In genomic region chr16:75236736-75237397, GRCh38 we compare ENCODE assay signal across 20 cellular contexts. TPM values are rescaled to one million over a fixed set of nuclear protein-coding genes. Genes with fewer than 3 reads are reported as not detected.
A peak's percentile ranks its signal among the peaks of the same experiment; 100 is the strongest.
DNase-seq lines count a peak whose midpoint lies in the region; ATAC-seq, FAIRE-seq and TF ChIP-seq lines count a peak whose summit lies in the region.
"Had no signal": no experiment of that assay in that cellular context is flagged by ENCODE, and none has a peak within 500 bp of the region (broad histone marks: within the 10 kb centered on the region; RNA-seq: fewer than 3 reads in every experiment).

No MANE protein-coding gene starts in this region.

- H3K23ac ChIP-seq in mesendoderm (ENCODE audit: low read length), result no peak overlapping the region

- no peak overlapping the region for H2BK5ac ChIP-seq in mesendoderm (ENCODE audit: low read length)

- no peak overlapping the region for H3K4me3 ChIP-seq in HEK293 (ENCODE audit: low read depth, low read length)
- no peak overlapping the region for H3K4me3 ChIP-seq in HepG2 (replicated peaks in 1 of 3; ENCODE audit: insufficient read depth in 1 of 3, low read depth in 2 of 3, low read length in 3 of 3)
- H3K4me3 ChIP-seq in stomach, result no peak overlapping the region
- no peak overlapping the region for H3K4me3 ChIP-seq in mesendoderm (ENCODE audit: low read length)
- H3K4me3 ChIP-seq: K562, neural progenitor cell, vagina had no signal

- H2BK15ac ChIP-seq in mesendoderm (replicated peaks; ENCODE audit: low read depth), result no peak overlapping the region

- ATAC-seq in HepG2, result no peak
- no peak for ATAC-seq in GM18511 (IDR thresholded peaks at IDR 0.05; ENCODE audit: unreplicated experiment)
- ATAC-seq: K562; stimulated activated naive B cell treated with anti-CD40 and anti-IgM and Interleukin-4, amounts not matched to agents 10 μg/mL and 1 μg/mL and 100 μg/mL, for 72 hours had no signal

- H3K4me2 ChIP-seq in HepG2 (ENCODE audit: low read depth, low read length) (no peak overlapping the region), mesendoderm (ENCODE audit: low read length) (no peak overlapping the region)
- H3K4me2 ChIP-seq: neural progenitor cell had no signal

- TF ChIP-seq EP300 in HepG2 (IDR thresholded peaks at IDR 0.05; ENCODE audit: low read depth in 2 of 2, low read length in 2 of 2), result no peak
- no peak for TF ChIP-seq EP300 in HepG2 (CRISPR knock-in tag; IDR thresholded peaks at IDR 0.05; ENCODE audit: borderline replicate concordance)
- no peak for TF ChIP-seq EP300 in stomach (IDR thresholded peaks at IDR 0.05)

- no peak overlapping the region for H4K5ac ChIP-seq in mesendoderm (ENCODE audit: low read length)

- no peak overlapping the region for H3K56ac ChIP-seq in mesendoderm (ENCODE audit: low read length)

- no peak overlapping the region for H2AK5ac ChIP-seq in mesendoderm (ENCODE audit: low read length)

- peaks cover 8% of the 10 kb centered on the region for H4K20me1 ChIP-seq in HepG2 (ENCODE audit: insufficient read depth, low read length)

- DNase-seq in astrocyte of the hippocampus (ENCODE audit: low read depth, low spot score), result peak; percentile 4
- DNase-seq in HepG2 (ENCODE audit: low spot score), result no peak
- no peak for DNase-seq in stomach
- no peak for DNase-seq in mesendoderm
- no peak for DNase-seq in NCI-H187 treated with DMSO at 0.1 percent for 48 hours (lab: John Stamatoyannopoulos, UW)
- DNase-seq: AML-193; H7; midbrain; NCI-H2029; SIG-M5; stimulated activated naive B cell treated with anti-CD40 and anti-IgM and Interleukin-4, amounts not matched to agents 10 μg/mL and 1 μg/mL and 100 μg/mL, for 72 hours had no signal

- H2AFZ ChIP-seq in HepG2 (ENCODE audit: low read length), result no peak overlapping the region
- H2AFZ ChIP-seq: neural progenitor cell had no signal

- H3K9ac ChIP-seq in HepG2 (ENCODE audit: insufficient read depth, low read depth, low read length) (no peak overlapping the region), mesendoderm (ENCODE audit: low read length) (no peak overlapping the region)
- H3K9ac ChIP-seq: neural progenitor cell had no signal

- TF ChIP-seq CTCF in HEK293 (tag by site-specific recombination; IDR thresholded peaks at IDR 0.05) (no peak), HepG2 (CRISPR knock-in tag; IDR thresholded peaks at IDR 0.05) (no peak), stomach (IDR thresholded peaks at IDR 0.05) (no peak)

- intact Hi-C loops in HepG2 (cut with micrococcal nuclease; ENCODE audit: unreplicated experiment), result no loop called here
- intact Hi-C loops in stomach (cut with DNase I; ENCODE audit: low total_unique reads), result loop anchor here (10.0 kb wide), 1 partner anchor 158 kb away; no protein-coding TSS in a partner anchor

- no peak overlapping the region for H3K27ac ChIP-seq in HEK293 (ENCODE audit: extremely low read depth, low read depth, low read length)
- H3K27ac ChIP-seq in HepG2 (ENCODE audit: extremely low read length, insufficient read depth, low read length), result peak overlapping the region; percentile 77
- H3K27ac ChIP-seq in stomach, result peak overlapping the region in 4 of 5 donors; percentile 72 to 86 (median 78)
- H3K27ac ChIP-seq in mesendoderm (ENCODE audit: low read depth, low read length), result no peak overlapping the region
- H3K27ac ChIP-seq: neural progenitor cell had no signal

- peaks cover 8% of the 10 kb centered on the region for H3K79me1 ChIP-seq in mesendoderm (ENCODE audit: low read length)

- H3K79me2 ChIP-seq in HepG2 (ENCODE audit: insufficient read depth, low read length) (peaks cover 43% of the 10 kb centered on the region), mesendoderm (ENCODE audit: control insufficient read depth, insufficient read depth, low read length) (peaks cover 36% of the 10 kb centered on the region)

- POLR2A ChIA-PET in HEK293 (lab: Yijun Ruan, JAX), result no interaction called here
- POLR2A ChIA-PET in HepG2 (lab: Yijun Ruan, JAX), result interaction anchor here (1.3 to 4.2 kb wide), 5 partner anchors 8 to 69 kb away, joined by 5 to 27 read pairs (median 13); partner anchors contain the start of gene BCAR1

- CTCF ChIA-PET in HEK293 (lab: Yijun Ruan, JAX) (interaction anchor here (0.6 to 1.1 kb wide), 5 partner anchors 37 to 208 kb away, joined by 3 to 4 read pairs (median 4); no protein-coding TSS in a partner anchor), HepG2 (lab: Yijun Ruan, JAX; ENCODE audit: low intra/inter-chr PET ratio, low total read pairs) (interaction anchor here (1.0 kb wide), 1 partner anchor 149 kb away, joined by 3 read pairs; no protein-coding TSS in a partner anchor)

- no peak overlapping the region for H3K18ac ChIP-seq in mesendoderm (ENCODE audit: low read length)

- WGBS in HepG2 (ENCODE audit: low lambda C conversion rate), result 95% methylated on average over 18 of the region's 28 CpGs
- WGBS in stomach, 5 donors, result 87 to 91% (median 90%) methylated on average over 21 to 28 of the region's 28 CpGs
- no CpG with 5 or more reads among the region's 28 CpGs for WGBS in mesendoderm (ENCODE audit: extremely low coverage, insufficient coverage, low lambda C conversion rate)

- no TSS peak for BruUV-seq in HepG2 (replicated peaks; lab: Mats Ljungman, UMichigan)

- in situ Hi-C loops in HepG2 (cut with HindIII; ENCODE audit: extremely low pct_ligation_motif_present, low pct_unique_long_range_greater_than_20kb), result no loop called here

- FAIRE-seq in HepG2 (lab: Jason Lieb, UNC), result no peak
- FAIRE-seq: GM19239, K562 had no signal

- peaks cover 8 to 78% of the 10 kb centered on the region in 2 experiments for H3K36me3 ChIP-seq in HEK293 (ENCODE audit: control insufficient read depth in 2 of 2, insufficient read depth in 1 of 2, low read length in 2 of 2)
- peaks cover 49 to 59% of the 10 kb centered on the region in 2 experiments for H3K36me3 ChIP-seq in HepG2 (replicated peaks in 1 of 2; ENCODE audit: control insufficient read depth in 1 of 2, insufficient read depth in 2 of 2, low read length in 2 of 2)
- peaks cover 27 to 88% (median 74%) of the 10 kb centered on the region in 4 donors for H3K36me3 ChIP-seq in stomach
- peaks cover 15% of the 10 kb centered on the region for H3K36me3 ChIP-seq in mesendoderm (ENCODE audit: control insufficient read depth, insufficient read depth, low read length)
- H3K36me3 ChIP-seq: neural progenitor cell had no signal

- H3K27me3 ChIP-seq in HepG2 (ENCODE audit: control insufficient read depth in 1 of 2, insufficient read depth in 2 of 2, low read length in 2 of 2) (no peaks in the 10 kb centered on the region), stomach (no peaks in the 10 kb centered on the region), mesendoderm (ENCODE audit: insufficient read depth, low read length, poor library complexity) (no peaks in the 10 kb centered on the region)
- H3K27me3 ChIP-seq: neural progenitor cell, vagina had no signal

- H3K4ac ChIP-seq in mesendoderm (ENCODE audit: low read depth, low read length), result no peak overlapping the region

- no peak for TF ChIP-seq RAD21 in HepG2 (CRISPR knock-in tag; IDR thresholded peaks at IDR 0.05)

- H3K9me3 ChIP-seq in HEK293 (ENCODE audit: control insufficient read depth, insufficient read depth, low read depth, low read length) (no peaks in the 10 kb centered on the region), HepG2 (ENCODE audit: low read length) (no peaks in the 10 kb centered on the region), stomach (no peaks in the 10 kb centered on the region)
- H3K9me3 ChIP-seq: vagina had no signal

- no peak overlapping the region for H2BK120ac ChIP-seq in mesendoderm (ENCODE audit: low read depth, low read length)

- H4K8ac ChIP-seq in mesendoderm (ENCODE audit: low read depth, low read length), result no peak overlapping the region

- H3K4me1 ChIP-seq in HEK293 (ENCODE audit: control insufficient read depth, insufficient read depth, low read length), result peaks cover 4% of the 10 kb centered on the region; the same call in 1 of the 2 replicates
- H3K4me1 ChIP-seq in HepG2 (ENCODE audit: insufficient read depth, low read length), result peaks cover 55% of the 10 kb centered on the region
- H3K4me1 ChIP-seq in stomach, result peaks cover 37 to 75% (median 64%) of the 10 kb centered on the region in 4 donors
- no peaks in the 10 kb centered on the region for H3K4me1 ChIP-seq in mesendoderm (ENCODE audit: control insufficient read depth, low read depth, low read length)

- no peak for TF ChIP-seq POLR2A in HepG2 (IDR thresholded peaks at IDR 0.05; ENCODE audit: insufficient read depth in 1 of 2, low read depth in 2 of 2, low read length in 2 of 2)
- TF ChIP-seq POLR2A in stomach (IDR thresholded peaks at IDR 0.05), result no peak

RNA-seq across cellular contexts. Expression of gene BCAR1, which starts 14.6 kb away (rescaled TPM):
- 35.9 and 48.1 TPM in 2 replicates for total RNA-seq in HepG2 (2016; rRNA removed; fragmentation: Illumina TruSeq; extraction: Trizol)
- 13.1 and 14.5 TPM in 2 replicates for total RNA-seq in HepG2 (2016; cell fraction: cytosol; rRNA removed; fragmentation: Illumina TruSeq; extraction: Trizol; ENCODE audit: low read depth)
- 33.1 and 51.1 TPM in 2 replicates for total RNA-seq in HepG2 (2016; cell fraction: insoluble cytoplasmic fraction; rRNA removed; fragmentation: Illumina TruSeq; extraction: Trizol)
- total RNA-seq in HepG2 (2016; cell fraction: membrane; rRNA removed; fragmentation: Illumina TruSeq; extraction: Trizol), result 38.7 and 43.1 TPM in 2 replicates
- 38.1 and 45.0 TPM in 2 replicates for total RNA-seq in HepG2 (2016; cell fraction: nucleus; rRNA removed; fragmentation: Illumina TruSeq; extraction: Trizol)
- polyA plus RNA-seq in HepG2 (2011; rRNA removed), result 51.7 and 57.8 TPM in 2 replicates
- polyA plus RNA-seq in HepG2 (2011; cell fraction: cytosol; rRNA removed), result 31.6 and 53.3 TPM in 2 replicates
- 202 and 242 TPM in 2 replicates for polyA plus RNA-seq in HepG2 (2011; cell fraction: nucleus; rRNA removed)
- 39.6 and 65.3 TPM in 2 replicates for polyA plus RNA-seq in HepG2 (2012)
- polyA plus RNA-seq in HepG2 (2016; cell fraction: cytosol; fragmentation: Illumina TruSeq; extraction: Trizol; ENCODE audit: low read depth), result 13.2 and 13.9 TPM in 2 replicates
- 47.9 and 56.1 TPM in 2 replicates for polyA plus RNA-seq in HepG2 (2016; cell fraction: insoluble cytoplasmic fraction; fragmentation: Illumina TruSeq; extraction: Trizol; ENCODE audit: low read depth)
- polyA plus RNA-seq in HepG2 (2016; cell fraction: membrane; fragmentation: Illumina TruSeq; extraction: Trizol; ENCODE audit: low read depth), result 24.5 and 27.8 TPM in 2 replicates
- 68.9 and 74.0 TPM in 2 replicates for polyA plus RNA-seq in HepG2 (2016; cell fraction: nucleus; fragmentation: Illumina TruSeq; extraction: Trizol; ENCODE audit: insufficient read depth, low read depth)
- 35.0 and 120 TPM in 2 replicates for polyA minus RNA-seq in HepG2 (2011; rRNA and poly(A)+ RNA removed; ENCODE audit: low replicate concordance)
- polyA minus RNA-seq in HepG2 (2011; cell fraction: cytosol; rRNA and poly(A)+ RNA removed), result 32.5 and 33.4 TPM in 2 replicates
- 77.6 and 107 TPM in 2 replicates for polyA minus RNA-seq in HepG2 (2011; cell fraction: nucleus; rRNA and poly(A)+ RNA removed)
- 100 to 1,000 TPM in 3 of 5 donors, 10 to 100 TPM in 2; 44.4 to 219 (median 122) TPM for total RNA-seq in stomach
- polyA plus RNA-seq in stomach, result 10 to 100 TPM; 34.7 to 51.5 (median 45.6) TPM
- 108 TPM for polyA plus RNA-seq in mesendoderm (2013, experiment 1 of 2)
- polyA plus RNA-seq in mesendoderm (2013, experiment 2 of 2), result 108 TPM

RNA-seq across cellular contexts. Expression of gene CTRB1, which starts 18.1 kb away (rescaled TPM):
- total RNA-seq in HepG2 (2016; rRNA removed; fragmentation: Illumina TruSeq; extraction: Trizol), result not detected in 2 replicates
- total RNA-seq in HepG2 (2016; cell fraction: cytosol; rRNA removed; fragmentation: Illumina TruSeq; extraction: Trizol; ENCODE audit: low read depth), result not detected in 2 replicates
- not detected in 2 replicates for total RNA-seq in HepG2 (2016; cell fraction: insoluble cytoplasmic fraction; rRNA removed; fragmentation: Illumina TruSeq; extraction: Trizol)
- total RNA-seq in HepG2 (2016; cell fraction: membrane; rRNA removed; fragmentation: Illumina TruSeq; extraction: Trizol), result not detected in 2 replicates
- not detected in 2 replicates for total RNA-seq in HepG2 (2016; cell fraction: nucleus; rRNA removed; fragmentation: Illumina TruSeq; extraction: Trizol)
- 0.55 TPM in 1 of 2 replicates, not detected in the other for polyA plus RNA-seq in HepG2 (2011; rRNA removed)
- polyA plus RNA-seq in HepG2 (2011; cell fraction: cytosol; rRNA removed), result 0.13 and 0.14 TPM in 2 replicates
- polyA plus RNA-seq in HepG2 (2011; cell fraction: nucleus; rRNA removed), result 0.47 TPM in 1 of 2 replicates, not detected in the other
- not detected in 2 replicates for polyA plus RNA-seq in HepG2 (2012)
- not detected in 2 replicates for polyA plus RNA-seq in HepG2 (2016; cell fraction: cytosol; fragmentation: Illumina TruSeq; extraction: Trizol; ENCODE audit: low read depth)
- polyA plus RNA-seq in HepG2 (2016; cell fraction: insoluble cytoplasmic fraction; fragmentation: Illumina TruSeq; extraction: Trizol; ENCODE audit: low read depth), result not detected in 2 replicates
- not detected in 2 replicates for polyA plus RNA-seq in HepG2 (2016; cell fraction: membrane; fragmentation: Illumina TruSeq; extraction: Trizol; ENCODE audit: low read depth)
- not detected in 2 replicates for polyA plus RNA-seq in HepG2 (2016; cell fraction: nucleus; fragmentation: Illumina TruSeq; extraction: Trizol; ENCODE audit: insufficient read depth, low read depth)
- polyA minus RNA-seq in HepG2 (2011; rRNA and poly(A)+ RNA removed; ENCODE audit: low replicate concordance), result not detected in 2 replicates
- not detected in 2 replicates for polyA minus RNA-seq in HepG2 (2011; cell fraction: cytosol; rRNA and poly(A)+ RNA removed)
- not detected in 2 replicates for polyA minus RNA-seq in HepG2 (2011; cell fraction: nucleus; rRNA and poly(A)+ RNA removed)
- not detected for total RNA-seq in stomach
- polyA plus RNA-seq in stomach, result 10 to 100 TPM in 1 of 3 donors, 1 to 10 TPM in 2; 2.5 to 35.9 (median 2.9) TPM
- not detected for polyA plus RNA-seq in mesendoderm (2013, experiment 1 of 2)
- polyA plus RNA-seq in mesendoderm (2013, experiment 2 of 2), result 0.04 TPM
- total RNA-seq: H7, kidney epithelial cell, NCI-H460, renal cortical epithelial cell, vagina had no signal
- polyA plus RNA-seq: K562 had no signal

RNA-seq across cellular contexts. Expression of gene CTRB2, which starts 29.9 kb away (rescaled TPM):
- not detected in 2 replicates for total RNA-seq in HepG2 (2016; rRNA removed; fragmentation: Illumina TruSeq; extraction: Trizol)
- not detected in 2 replicates for total RNA-seq in HepG2 (2016; cell fraction: cytosol; rRNA removed; fragmentation: Illumina TruSeq; extraction: Trizol; ENCODE audit: low read depth)
- not detected in 2 replicates for total RNA-seq in HepG2 (2016; cell fraction: insoluble cytoplasmic fraction; rRNA removed; fragmentation: Illumina TruSeq; extraction: Trizol)
- total RNA-seq in HepG2 (2016; cell fraction: membrane; rRNA removed; fragmentation: Illumina TruSeq; extraction: Trizol), result not detected in 2 replicates
- not detected in 2 replicates for total RNA-seq in HepG2 (2016; cell fraction: nucleus; rRNA removed; fragmentation: Illumina TruSeq; extraction: Trizol)
- polyA plus RNA-seq in HepG2 (2011; rRNA removed), result 0.13 and 0.39 TPM in 2 replicates
- 0.13 TPM in 1 of 2 replicates, not detected in the other for polyA plus RNA-seq in HepG2 (2011; cell fraction: cytosol; rRNA removed)
- 0.53 TPM in 1 of 2 replicates, not detected in the other for polyA plus RNA-seq in HepG2 (2011; cell fraction: nucleus; rRNA removed)
- polyA plus RNA-seq in HepG2 (2012), result 0.78 and 0.89 TPM in 2 replicates
- 0.40 TPM in 1 of 2 replicates, not detected in the other for polyA plus RNA-seq in HepG2 (2016; cell fraction: cytosol; fragmentation: Illumina TruSeq; extraction: Trizol; ENCODE audit: low read depth)
- not detected in 2 replicates for polyA plus RNA-seq in HepG2 (2016; cell fraction: insoluble cytoplasmic fraction; fragmentation: Illumina TruSeq; extraction: Trizol; ENCODE audit: low read depth)
- polyA plus RNA-seq in HepG2 (2016; cell fraction: membrane; fragmentation: Illumina TruSeq; extraction: Trizol; ENCODE audit: low read depth), result 0.37 TPM in 1 of 2 replicates, not detected in the other
- not detected in 2 replicates for polyA plus RNA-seq in HepG2 (2016; cell fraction: nucleus; fragmentation: Illumina TruSeq; extraction: Trizol; ENCODE audit: insufficient read depth, low read depth)
- polyA minus RNA-seq in HepG2 (2011; rRNA and poly(A)+ RNA removed; ENCODE audit: low replicate concordance), result not detected in 2 replicates
- not detected in 2 replicates for polyA minus RNA-seq in HepG2 (2011; cell fraction: cytosol; rRNA and poly(A)+ RNA removed)
- polyA minus RNA-seq in HepG2 (2011; cell fraction: nucleus; rRNA and poly(A)+ RNA removed), result not detected in 2 replicates
- total RNA-seq in stomach, result not detected
- 10 to 100 TPM in 1 of 3 donors, 1 to 10 TPM in 2; 2.7 to 26.6 (median 4.0) TPM for polyA plus RNA-seq in stomach
- 0.06 TPM for polyA plus RNA-seq in mesendoderm (2013, experiment 1 of 2)
- not detected for polyA plus RNA-seq in mesendoderm (2013, experiment 2 of 2)
- total RNA-seq: H7, kidney epithelial cell, NCI-H460, renal cortical epithelial cell, vagina had no signal
- polyA plus RNA-seq: K562 had no signal

Comparison
In these comparisons a context has a peak if more than half of its experiments do, and no peak if none do; other contexts are left out.
1. H3K27ac ChIP-seq: peak in HepG2 (single experiment) and stomach (4 of 5); none in HEK293 (single experiment) and mesendoderm (single experiment).